Comparison of ENCODE assay signal across 28 cellular contexts in genomic region chr1:189706594-189706993, GRCh38.
"Had no signal": no experiment of that assay in that cellular context is flagged by ENCODE, and none has a peak within 500 bp of the region (broad histone marks: within the 10 kb centered on the region; RNA-seq: fewer than 3 reads in every experiment).

No MANE protein-coding gene starts in this region.

- H3K4me3 Mint-ChIP-seq: immature natural killer cell; mesothelial cell of epicardium; natural killer cell treated with Interleukin-12 subunit alpha and Interleukin-12 subunit beta and Interleukin-15 and Interleukin-18, amount 100 ng/mL, for 72 hours; stimulated activated naive B cell treated with anti-CD40 and anti-IgM and Interleukin-4, amounts not matched to agents 10 μg/mL and 1 μg/mL and 100 μg/mL, for 72 hours had no signal

- H3K27ac Mint-ChIP-seq: immature natural killer cell; mesothelial cell of epicardium; naive B cell; natural killer cell treated with Interleukin-12 subunit alpha and Interleukin-12 subunit beta and Interleukin-15 and Interleukin-18, amount 100 ng/mL, for 72 hours; progenitor cell of endocrine pancreas; stimulated activated naive B cell treated with anti-CD40 and anti-IgM and Interleukin-4, amounts not matched to agents 10 μg/mL and 1 μg/mL and 100 μg/mL, for 72 hours had no signal

- H3K27me3 Mint-ChIP-seq: naive B cell; natural killer cell treated with Interleukin-12 subunit alpha and Interleukin-12 subunit beta and Interleukin-15 and Interleukin-18, amount 100 ng/mL, for 72 hours; progenitor cell of endocrine pancreas; stimulated activated naive B cell treated with anti-CD40 and anti-IgM and Interleukin-4, amounts not matched to agents 10 μg/mL and 1 μg/mL and 100 μg/mL, for 72 hours had no signal

- H3K9me3 Mint-ChIP-seq: mesothelial cell of epicardium had no signal

- DNase-seq: hypothalamus; immature natural killer cell; kidney; left colon; left lung; lower lobe of right lung; mammary epithelial cell; mesendoderm; naive B cell; ovary; stimulated activated CD4-positive, alpha-beta T cell treated with anti-CD3 and anti-CD28 coated beads, Interleukin-12 subunit alpha, Interleukin-12 subunit beta, amount 100 ng/mL, for 4 hours; stimulated activated CD4-positive, alpha-beta T cell treated with anti-CD3 and anti-CD28 coated beads, Interleukin-15, amount 100 ng/mL, for 24 hours; stimulated activated CD4-positive, alpha-beta T cell treated with anti-CD3 and anti-CD28 coated beads, Interleukin-2, amount 100 ng/mL, for 24 hours; stimulated activated CD4-positive, alpha-beta T cell treated with anti-CD3 and anti-CD28 coated beads, Interleukin-4, amount 100 ng/mL, for 1 hour; stimulated activated naive B cell treated with anti-CD40 and anti-IgM and Interleukin-4, amounts not matched to agents 10 μg/mL and 1 μg/mL and 100 μg/mL, for 72 hours; stimulated activated naive CD8-positive, alpha-beta T cell treated with anti-CD3 and anti-CD28 coated beads, Interleukin-15, Interleukin-2, amounts not matched to agents 100 U/mL and 50 U/mL, for 24 hours; stomach; testis; thyroid gland; transverse colon; upper lobe of left lung had no signal

- H3K27me3 ChIP-seq: left lung, ovary, right atrium auricular region, stomach, testis, thyroid gland, transverse colon, upper lobe of left lung, vagina had no signal

- H3K9me3 ChIP-seq: ovary, right atrium auricular region, stomach, testis, thyroid gland, transverse colon, upper lobe of left lung, vagina had no signal

- H3K27ac ChIP-seq: left lung, lower lobe of right lung, ovary, right atrium auricular region, skin epidermis, stomach, testis, thyroid gland, transverse colon, upper lobe of left lung, vagina had no signal

- H3K36me3 Mint-ChIP-seq: mesothelial cell of epicardium; naive B cell; stimulated activated naive B cell treated with anti-CD40 and anti-IgM and Interleukin-4, amounts not matched to agents 10 μg/mL and 1 μg/mL and 100 μg/mL, for 72 hours had no signal

- H3K4me3 ChIP-seq: left lung, lower lobe of right lung, ovary, right atrium auricular region, skin epidermis, stomach, testis, thyroid gland, transverse colon, upper lobe of left lung, vagina had no signal

- H3K36me3 ChIP-seq: left lung, lower lobe of right lung, ovary, right atrium auricular region, stomach, thyroid gland, transverse colon, upper lobe of left lung, vagina had no signal

- H3K4me1 ChIP-seq: left lung, lower lobe of right lung, right atrium auricular region, stomach, testis, thyroid gland, transverse colon, upper lobe of left lung, vagina had no signal

- H3K4me1 Mint-ChIP-seq: immature natural killer cell; mesothelial cell of epicardium; naive B cell; stimulated activated naive B cell treated with anti-CD40 and anti-IgM and Interleukin-4, amounts not matched to agents 10 μg/mL and 1 μg/mL and 100 μg/mL, for 72 hours had no signal

- ATAC-seq: left colon; left lung; lower lobe of right lung; natural killer cell treated with Interleukin-12 subunit alpha and Interleukin-12 subunit beta and Interleukin-15 and Interleukin-18, amount 100 ng/mL, for 72 hours; sciatic nerve; stimulated activated naive B cell treated with anti-CD40 and anti-IgM and Interleukin-4, amounts not matched to agents 10 μg/mL and 1 μg/mL and 100 μg/mL, for 72 hours; stimulated activated naive CD8-positive, alpha-beta T cell treated with anti-CD3 and anti-CD28 coated beads, Interleukin-15, Interleukin-2, amounts not matched to agents 100 U/mL and 50 U/mL, for 24 hours had no signal
